Comparison of ENCODE assay signal across 1 cellular context in the genomic region with DNA sequence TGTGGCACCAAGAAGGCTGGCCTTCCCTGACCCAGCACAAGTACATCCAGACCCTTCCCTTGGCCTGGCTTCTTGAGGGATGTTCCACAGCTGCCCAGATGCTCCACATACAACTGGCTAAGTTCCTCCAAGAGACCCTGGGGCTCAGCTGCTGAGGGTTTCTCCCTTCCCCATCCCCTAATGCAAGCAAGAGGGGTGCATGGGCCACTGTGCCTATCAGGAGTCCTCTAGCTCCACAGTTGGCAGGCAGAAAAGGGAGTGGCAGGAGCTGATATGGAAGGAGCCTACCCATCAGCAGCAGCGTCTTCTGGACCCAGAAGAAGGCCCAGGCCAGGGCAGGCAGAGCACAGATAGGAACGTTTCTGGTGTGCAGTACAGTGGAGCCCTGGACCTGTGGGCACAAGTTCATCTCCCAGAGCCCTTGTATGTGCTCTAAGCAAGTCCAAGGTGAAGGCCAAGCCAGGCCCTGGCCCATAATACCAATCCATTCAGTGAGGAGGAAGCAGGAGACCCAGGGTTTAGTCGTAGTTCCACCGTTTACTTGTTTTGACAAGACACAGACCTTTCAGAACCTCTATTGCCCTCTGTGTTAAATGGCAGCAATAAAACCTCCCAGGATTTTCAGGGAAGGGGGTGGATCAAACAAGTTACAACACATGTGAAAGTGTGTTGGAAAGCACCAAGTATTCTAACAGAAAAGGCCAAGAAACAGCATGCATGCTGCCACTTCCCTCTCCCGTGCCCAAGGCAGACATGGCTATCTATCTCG.
TF ChIP-seq lines count a peak whose summit lies in the region.

No MANE protein-coding gene starts in this region.

TF ChIP-seq in GM23338, 12 proteins besides CTCF, POLR2A, EP300 and RAD21 (continued from another document):
- TF ChIP-seq, protein P1, sequence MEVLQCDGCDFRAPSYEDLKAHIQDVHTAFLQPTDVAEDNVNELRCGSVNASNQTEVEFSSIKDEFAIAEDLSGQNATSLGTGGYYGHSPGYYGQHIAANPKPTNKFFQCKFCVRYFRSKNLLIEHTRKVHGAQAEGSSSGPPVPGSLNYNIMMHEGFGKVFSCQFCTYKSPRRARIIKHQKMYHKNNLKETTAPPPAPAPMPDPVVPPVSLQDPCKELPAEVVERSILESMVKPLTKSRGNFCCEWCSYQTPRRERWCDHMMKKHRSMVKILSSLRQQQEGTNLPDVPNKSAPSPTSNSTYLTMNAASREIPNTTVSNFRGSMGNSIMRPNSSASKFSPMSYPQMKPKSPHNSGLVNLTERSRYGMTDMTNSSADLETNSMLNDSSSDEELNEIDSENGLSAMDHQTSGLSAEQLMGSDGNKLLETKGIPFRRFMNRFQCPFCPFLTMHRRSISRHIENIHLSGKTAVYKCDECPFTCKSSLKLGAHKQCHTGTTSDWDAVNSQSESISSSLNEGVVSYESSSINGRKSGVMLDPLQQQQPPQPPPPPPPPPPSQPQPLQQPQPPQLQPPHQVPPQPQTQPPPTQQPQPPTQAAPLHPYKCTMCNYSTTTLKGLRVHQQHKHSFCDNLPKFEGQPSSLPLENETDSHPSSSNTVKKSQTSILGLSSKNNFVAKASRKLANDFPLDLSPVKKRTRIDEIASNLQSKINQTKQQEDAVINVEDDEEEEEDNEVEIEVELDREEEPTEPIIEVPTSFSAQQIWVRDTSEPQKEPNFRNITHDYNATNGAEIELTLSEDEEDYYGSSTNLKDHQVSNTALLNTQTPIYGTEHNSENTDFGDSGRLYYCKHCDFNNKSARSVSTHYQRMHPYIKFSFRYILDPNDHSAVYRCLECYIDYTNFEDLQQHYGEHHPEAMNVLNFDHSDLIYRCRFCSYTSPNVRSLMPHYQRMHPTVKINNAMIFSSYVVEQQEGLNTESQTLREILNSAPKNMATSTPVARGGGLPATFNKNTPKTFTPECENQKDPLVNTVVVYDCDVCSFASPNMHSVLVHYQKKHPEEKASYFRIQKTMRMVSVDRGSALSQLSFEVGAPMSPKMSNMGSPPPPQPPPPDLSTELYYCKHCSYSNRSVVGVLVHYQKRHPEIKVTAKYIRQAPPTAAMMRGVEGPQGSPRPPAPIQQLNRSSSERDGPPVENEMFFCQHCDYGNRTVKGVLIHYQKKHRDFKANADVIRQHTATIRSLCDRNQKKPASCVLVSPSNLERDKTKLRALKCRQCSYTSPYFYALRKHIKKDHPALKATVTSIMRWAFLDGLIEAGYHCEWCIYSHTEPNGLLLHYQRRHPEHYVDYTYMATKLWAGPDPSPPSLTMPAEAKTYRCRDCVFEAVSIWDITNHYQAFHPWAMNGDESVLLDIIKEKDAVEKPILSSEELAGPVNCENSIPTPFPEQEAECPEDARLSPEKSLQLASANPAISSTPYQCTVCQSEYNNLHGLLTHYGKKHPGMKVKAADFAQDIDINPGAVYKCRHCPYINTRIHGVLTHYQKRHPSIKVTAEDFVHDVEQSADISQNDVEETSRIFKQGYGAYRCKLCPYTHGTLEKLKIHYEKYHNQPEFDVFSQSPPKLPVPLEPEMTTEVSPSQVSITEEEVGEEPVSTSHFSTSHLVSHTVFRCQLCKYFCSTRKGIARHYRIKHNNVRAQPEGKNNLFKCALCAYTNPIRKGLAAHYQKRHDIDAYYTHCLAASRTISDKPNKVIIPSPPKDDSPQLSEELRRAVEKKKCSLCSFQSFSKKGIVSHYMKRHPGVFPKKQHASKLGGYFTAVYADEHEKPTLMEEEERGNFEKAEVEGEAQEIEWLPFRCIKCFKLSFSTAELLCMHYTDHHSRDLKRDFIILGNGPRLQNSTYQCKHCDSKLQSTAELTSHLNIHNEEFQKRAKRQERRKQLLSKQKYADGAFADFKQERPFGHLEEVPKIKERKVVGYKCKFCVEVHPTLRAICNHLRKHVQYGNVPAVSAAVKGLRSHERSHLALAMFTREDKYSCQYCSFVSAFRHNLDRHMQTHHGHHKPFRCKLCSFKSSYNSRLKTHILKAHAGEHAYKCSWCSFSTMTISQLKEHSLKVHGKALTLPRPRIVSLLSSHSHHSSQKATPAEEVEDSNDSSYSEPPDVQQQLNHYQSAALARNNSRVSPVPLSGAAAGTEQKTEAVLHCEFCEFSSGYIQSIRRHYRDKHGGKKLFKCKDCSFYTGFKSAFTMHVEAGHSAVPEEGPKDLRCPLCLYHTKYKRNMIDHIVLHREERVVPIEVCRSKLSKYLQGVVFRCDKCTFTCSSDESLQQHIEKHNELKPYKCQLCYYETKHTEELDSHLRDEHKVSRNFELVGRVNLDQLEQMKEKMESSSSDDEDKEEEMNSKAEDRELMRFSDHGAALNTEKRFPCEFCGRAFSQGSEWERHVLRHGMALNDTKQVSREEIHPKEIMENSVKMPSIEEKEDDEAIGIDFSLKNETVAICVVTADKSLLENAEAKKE (CRISPR knock-in tag; IDR thresholded peaks at IDR 0.05) = no peak
- no peak for TF ChIP-seq ZNF331 (CRISPR knock-in tag; IDR thresholded peaks at IDR 0.05; ENCODE audit: low read depth)
- no peak for TF ChIP-seq NANOG (IDR thresholded peaks at IDR 0.05; ENCODE audit: borderline replicate concordance)
- TF ChIP-seq, protein P2, sequence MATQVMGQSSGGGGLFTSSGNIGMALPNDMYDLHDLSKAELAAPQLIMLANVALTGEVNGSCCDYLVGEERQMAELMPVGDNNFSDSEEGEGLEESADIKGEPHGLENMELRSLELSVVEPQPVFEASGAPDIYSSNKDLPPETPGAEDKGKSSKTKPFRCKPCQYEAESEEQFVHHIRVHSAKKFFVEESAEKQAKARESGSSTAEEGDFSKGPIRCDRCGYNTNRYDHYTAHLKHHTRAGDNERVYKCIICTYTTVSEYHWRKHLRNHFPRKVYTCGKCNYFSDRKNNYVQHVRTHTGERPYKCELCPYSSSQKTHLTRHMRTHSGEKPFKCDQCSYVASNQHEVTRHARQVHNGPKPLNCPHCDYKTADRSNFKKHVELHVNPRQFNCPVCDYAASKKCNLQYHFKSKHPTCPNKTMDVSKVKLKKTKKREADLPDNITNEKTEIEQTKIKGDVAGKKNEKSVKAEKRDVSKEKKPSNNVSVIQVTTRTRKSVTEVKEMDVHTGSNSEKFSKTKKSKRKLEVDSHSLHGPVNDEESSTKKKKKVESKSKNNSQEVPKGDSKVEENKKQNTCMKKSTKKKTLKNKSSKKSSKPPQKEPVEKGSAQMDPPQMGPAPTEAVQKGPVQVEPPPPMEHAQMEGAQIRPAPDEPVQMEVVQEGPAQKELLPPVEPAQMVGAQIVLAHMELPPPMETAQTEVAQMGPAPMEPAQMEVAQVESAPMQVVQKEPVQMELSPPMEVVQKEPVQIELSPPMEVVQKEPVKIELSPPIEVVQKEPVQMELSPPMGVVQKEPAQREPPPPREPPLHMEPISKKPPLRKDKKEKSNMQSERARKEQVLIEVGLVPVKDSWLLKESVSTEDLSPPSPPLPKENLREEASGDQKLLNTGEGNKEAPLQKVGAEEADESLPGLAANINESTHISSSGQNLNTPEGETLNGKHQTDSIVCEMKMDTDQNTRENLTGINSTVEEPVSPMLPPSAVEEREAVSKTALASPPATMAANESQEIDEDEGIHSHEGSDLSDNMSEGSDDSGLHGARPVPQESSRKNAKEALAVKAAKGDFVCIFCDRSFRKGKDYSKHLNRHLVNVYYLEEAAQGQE (IDR thresholded peaks at IDR 0.05; ENCODE audit: unreplicated experiment) = no peak
